ENCODE assay signal across 1 cellular context in genomic region chr6:36028088-36028886, GRCh38.
TF ChIP-seq lines count a peak whose summit lies in the region.

No MANE protein-coding gene starts in this region.

TF ChIP-seq in HepG2, 621 proteins besides CTCF, POLR2A, EP300 and RAD21 (continued from another document and continues in another):
- TF ChIP-seq ZBTB46 (CRISPR knock-in tag; IDR thresholded peaks at IDR 0.05; ENCODE audit: borderline replicate concordance) (peak; percentile 88; the same call in 1 of the 2 replicates), MTF1 (CRISPR knock-in tag; IDR thresholded peaks at IDR 0.05) (no peak), ZSCAN12 (CRISPR knock-in tag; IDR thresholded peaks at IDR 0.05) (no peak; the same call in 1 of the 2 replicates), TRIM24 (CRISPR knock-in tag; IDR thresholded peaks at IDR 0.05) (no peak; the same call in 1 of the 2 replicates), MAFG (CRISPR knock-in tag; IDR thresholded peaks at IDR 0.05) (no peak), ARHGAP35 (CRISPR knock-in tag; IDR thresholded peaks at IDR 0.05; ENCODE audit: borderline replicate concordance) (no peak), ZMAT3 (CRISPR knock-in tag; conservative IDR thresholded peaks at IDR 0.05) (no peak; the same call in none of the 2 replicates), NONO (IDR thresholded peaks at IDR 0.05) (no peak), NONO (CRISPR knock-in tag; conservative IDR thresholded peaks at IDR 0.05) (no peak), NCOA1 (CRISPR knock-in tag; IDR thresholded peaks at IDR 0.05) (0 out of 2 replicates have a peak, but pooled peaks have one; percentile 56), GFI1 (CRISPR knock-in tag; IDR thresholded peaks at IDR 0.05; ENCODE audit: borderline replicate concordance) (no peak), U2AF1 (optimal IDR thresholded peaks at IDR 0.05; ENCODE audit: low read depth, low read length) (no peak), MXD1 (CRISPR knock-in tag; IDR thresholded peaks at IDR 0.05) (no peak), REPIN1 (CRISPR knock-in tag; IDR thresholded peaks at IDR 0.05; ENCODE audit: borderline replicate concordance, low read depth) (no peak), ZNF678 (CRISPR knock-in tag; IDR thresholded peaks at IDR 0.05) (peak; percentile 43; the same call in 1 of the 2 replicates), BCL6 (CRISPR knock-in tag; IDR thresholded peaks at IDR 0.05) (peak; percentile 24; the same call in 1 of the 2 replicates), UBTF (CRISPR knock-in tag; IDR thresholded peaks at IDR 0.05) (peak; percentile 88), NFYB (CRISPR knock-in tag; IDR thresholded peaks at IDR 0.05) (no peak; the same call in 1 of the 2 replicates), MEF2D (CRISPR knock-in tag; IDR thresholded peaks at IDR 0.05) (no peak; the same call in 1 of the 2 replicates), TAF1 (CRISPR knock-in tag; IDR thresholded peaks at IDR 0.05) (no peak), IKZF1 (IDR thresholded peaks at IDR 0.05) (no peak), SRF (IDR thresholded peaks at IDR 0.05; ENCODE audit: low read depth, low read length) (no peak), FOXP4 (CRISPR knock-in tag; IDR thresholded peaks at IDR 0.05) (no peak), KMT2B (CRISPR knock-in tag; IDR thresholded peaks at IDR 0.05) (peak; percentile 34; the same call in 1 of the 2 replicates), BRF2 (CRISPR knock-in tag; IDR thresholded peaks at IDR 0.05) (no peak; the same call in 1 of the 2 replicates), ZNF589 (CRISPR knock-in tag; conservative IDR thresholded peaks at IDR 0.05) (no peak), HMG20B (CRISPR knock-in tag; conservative IDR thresholded peaks at IDR 0.05) (no peak), ZNF644 (CRISPR knock-in tag; IDR thresholded peaks at IDR 0.05; ENCODE audit: low read depth) (no peak), MTA3 (CRISPR knock-in tag; IDR thresholded peaks at IDR 0.05) (no peak), SP5 (CRISPR knock-in tag; IDR thresholded peaks at IDR 0.05; ENCODE audit: borderline replicate concordance, low read depth) (no peak), KDM2A (CRISPR knock-in tag; IDR thresholded peaks at IDR 0.05; ENCODE audit: borderline replicate concordance, low read depth) (no peak), MED8 (CRISPR knock-in tag; IDR thresholded peaks at IDR 0.05; ENCODE audit: insufficient replicate concordance) (no peak), ZBTB20 (CRISPR knock-in tag; IDR thresholded peaks at IDR 0.05; ENCODE audit: borderline replicate concordance, low read depth) (0 out of 2 replicates have a peak, but pooled peaks have one; percentile 7), MIER2 (CRISPR knock-in tag; IDR thresholded peaks at IDR 0.05) (peak; percentile 12; the same call in 1 of the 2 replicates), ZNF34 (CRISPR knock-in tag; IDR thresholded peaks at IDR 0.05; ENCODE audit: borderline replicate concordance) (no peak), ZNF292 (CRISPR knock-in tag; IDR thresholded peaks at IDR 0.05; ENCODE audit: borderline replicate concordance, low read depth) (peak; percentile 83), POLR2G (IDR thresholded peaks at IDR 0.05; ENCODE audit: low read depth, low read length) (peak; percentile 34; the same call in 1 of the 2 replicates), TBX3 (IDR thresholded peaks at IDR 0.05; ENCODE audit: borderline replicate concordance) (no peak; the same call in 1 of the 2 replicates), ZNF382 (CRISPR knock-in tag; IDR thresholded peaks at IDR 0.05; ENCODE audit: borderline replicate concordance) (no peak), ZNF20 (CRISPR knock-in tag; IDR thresholded peaks at IDR 0.05) (0 out of 2 replicates have a peak, but pooled peaks have one; percentile 48), MYPOP (CRISPR knock-in tag; IDR thresholded peaks at IDR 0.05) (no peak; the same call in 1 of the 2 replicates), IKZF4 (CRISPR knock-in tag; IDR thresholded peaks at IDR 0.05; ENCODE audit: borderline replicate concordance, low read depth, not compliant biosample characterization) (peak; percentile 14)
- TF ChIP-seq, protein P1, sequence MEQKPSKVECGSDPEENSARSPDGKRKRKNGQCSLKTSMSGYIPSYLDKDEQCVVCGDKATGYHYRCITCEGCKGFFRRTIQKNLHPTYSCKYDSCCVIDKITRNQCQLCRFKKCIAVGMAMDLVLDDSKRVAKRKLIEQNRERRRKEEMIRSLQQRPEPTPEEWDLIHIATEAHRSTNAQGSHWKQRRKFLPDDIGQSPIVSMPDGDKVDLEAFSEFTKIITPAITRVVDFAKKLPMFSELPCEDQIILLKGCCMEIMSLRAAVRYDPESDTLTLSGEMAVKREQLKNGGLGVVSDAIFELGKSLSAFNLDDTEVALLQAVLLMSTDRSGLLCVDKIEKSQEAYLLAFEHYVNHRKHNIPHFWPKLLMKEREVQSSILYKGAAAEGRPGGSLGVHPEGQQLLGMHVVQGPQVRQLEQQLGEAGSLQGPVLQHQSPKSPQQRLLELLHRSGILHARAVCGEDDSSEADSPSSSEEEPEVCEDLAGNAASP (CRISPR knock-in tag; IDR thresholded peaks at IDR 0.05; ENCODE audit: borderline replicate concordance), result no peak
- TF ChIP-seq, protein P2, sequence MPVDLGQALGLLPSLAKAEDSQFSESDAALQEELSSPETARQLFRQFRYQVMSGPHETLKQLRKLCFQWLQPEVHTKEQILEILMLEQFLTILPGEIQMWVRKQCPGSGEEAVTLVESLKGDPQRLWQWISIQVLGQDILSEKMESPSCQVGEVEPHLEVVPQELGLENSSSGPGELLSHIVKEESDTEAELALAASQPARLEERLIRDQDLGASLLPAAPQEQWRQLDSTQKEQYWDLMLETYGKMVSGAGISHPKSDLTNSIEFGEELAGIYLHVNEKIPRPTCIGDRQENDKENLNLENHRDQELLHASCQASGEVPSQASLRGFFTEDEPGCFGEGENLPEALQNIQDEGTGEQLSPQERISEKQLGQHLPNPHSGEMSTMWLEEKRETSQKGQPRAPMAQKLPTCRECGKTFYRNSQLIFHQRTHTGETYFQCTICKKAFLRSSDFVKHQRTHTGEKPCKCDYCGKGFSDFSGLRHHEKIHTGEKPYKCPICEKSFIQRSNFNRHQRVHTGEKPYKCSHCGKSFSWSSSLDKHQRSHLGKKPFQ (CRISPR knock-in tag; IDR thresholded peaks at IDR 0.05; ENCODE audit: insufficient replicate concordance), result no peak
- TF ChIP-seq, protein P3, sequence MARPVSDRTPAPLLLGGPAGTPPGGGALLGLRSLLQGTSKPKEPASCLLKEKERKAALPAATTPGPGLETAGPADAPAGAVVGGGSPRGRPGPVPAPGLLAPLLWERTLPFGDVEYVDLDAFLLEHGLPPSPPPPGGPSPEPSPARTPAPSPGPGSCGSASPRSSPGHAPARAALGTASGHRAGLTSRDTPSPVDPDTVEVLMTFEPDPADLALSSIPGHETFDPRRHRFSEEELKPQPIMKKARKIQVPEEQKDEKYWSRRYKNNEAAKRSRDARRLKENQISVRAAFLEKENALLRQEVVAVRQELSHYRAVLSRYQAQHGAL (CRISPR knock-in tag; IDR thresholded peaks at IDR 0.05; ENCODE audit: not compliant biosample characterization), result no peak
- TF ChIP-seq, protein P4, sequence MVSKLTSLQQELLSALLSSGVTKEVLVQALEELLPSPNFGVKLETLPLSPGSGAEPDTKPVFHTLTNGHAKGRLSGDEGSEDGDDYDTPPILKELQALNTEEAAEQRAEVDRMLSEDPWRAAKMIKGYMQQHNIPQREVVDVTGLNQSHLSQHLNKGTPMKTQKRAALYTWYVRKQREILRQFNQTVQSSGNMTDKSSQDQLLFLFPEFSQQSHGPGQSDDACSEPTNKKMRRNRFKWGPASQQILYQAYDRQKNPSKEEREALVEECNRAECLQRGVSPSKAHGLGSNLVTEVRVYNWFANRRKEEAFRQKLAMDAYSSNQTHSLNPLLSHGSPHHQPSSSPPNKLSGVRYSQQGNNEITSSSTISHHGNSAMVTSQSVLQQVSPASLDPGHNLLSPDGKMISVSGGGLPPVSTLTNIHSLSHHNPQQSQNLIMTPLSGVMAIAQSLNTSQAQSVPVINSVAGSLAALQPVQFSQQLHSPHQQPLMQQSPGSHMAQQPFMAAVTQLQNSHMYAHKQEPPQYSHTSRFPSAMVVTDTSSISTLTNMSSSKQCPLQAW (CRISPR knock-in tag; IDR thresholded peaks at IDR 0.05), result no peak
- TF ChIP-seq, protein P5, sequence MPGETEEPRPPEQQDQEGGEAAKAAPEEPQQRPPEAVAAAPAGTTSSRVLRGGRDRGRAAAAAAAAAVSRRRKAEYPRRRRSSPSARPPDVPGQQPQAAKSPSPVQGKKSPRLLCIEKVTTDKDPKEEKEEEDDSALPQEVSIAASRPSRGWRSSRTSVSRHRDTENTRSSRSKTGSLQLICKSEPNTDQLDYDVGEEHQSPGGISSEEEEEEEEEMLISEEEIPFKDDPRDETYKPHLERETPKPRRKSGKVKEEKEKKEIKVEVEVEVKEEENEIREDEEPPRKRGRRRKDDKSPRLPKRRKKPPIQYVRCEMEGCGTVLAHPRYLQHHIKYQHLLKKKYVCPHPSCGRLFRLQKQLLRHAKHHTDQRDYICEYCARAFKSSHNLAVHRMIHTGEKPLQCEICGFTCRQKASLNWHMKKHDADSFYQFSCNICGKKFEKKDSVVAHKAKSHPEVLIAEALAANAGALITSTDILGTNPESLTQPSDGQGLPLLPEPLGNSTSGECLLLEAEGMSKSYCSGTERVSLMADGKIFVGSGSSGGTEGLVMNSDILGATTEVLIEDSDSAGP (CRISPR knock-in tag; IDR thresholded peaks at IDR 0.05; ENCODE audit: borderline replicate concordance), result no peak; the same call in 1 of the 2 replicates
- TF ChIP-seq, protein P6, sequence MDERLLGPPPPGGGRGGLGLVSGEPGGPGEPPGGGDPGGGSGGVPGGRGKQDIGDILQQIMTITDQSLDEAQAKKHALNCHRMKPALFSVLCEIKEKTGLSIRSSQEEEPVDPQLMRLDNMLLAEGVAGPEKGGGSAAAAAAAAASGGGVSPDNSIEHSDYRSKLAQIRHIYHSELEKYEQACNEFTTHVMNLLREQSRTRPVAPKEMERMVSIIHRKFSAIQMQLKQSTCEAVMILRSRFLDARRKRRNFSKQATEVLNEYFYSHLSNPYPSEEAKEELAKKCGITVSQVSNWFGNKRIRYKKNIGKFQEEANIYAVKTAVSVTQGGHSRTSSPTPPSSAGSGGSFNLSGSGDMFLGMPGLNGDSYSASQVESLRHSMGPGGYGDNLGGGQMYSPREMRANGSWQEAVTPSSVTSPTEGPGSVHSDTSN (CRISPR knock-in tag; IDR thresholded peaks at IDR 0.05), result no peak
